ENCODE assay signal across 1 cellular context in the genomic region with DNA sequence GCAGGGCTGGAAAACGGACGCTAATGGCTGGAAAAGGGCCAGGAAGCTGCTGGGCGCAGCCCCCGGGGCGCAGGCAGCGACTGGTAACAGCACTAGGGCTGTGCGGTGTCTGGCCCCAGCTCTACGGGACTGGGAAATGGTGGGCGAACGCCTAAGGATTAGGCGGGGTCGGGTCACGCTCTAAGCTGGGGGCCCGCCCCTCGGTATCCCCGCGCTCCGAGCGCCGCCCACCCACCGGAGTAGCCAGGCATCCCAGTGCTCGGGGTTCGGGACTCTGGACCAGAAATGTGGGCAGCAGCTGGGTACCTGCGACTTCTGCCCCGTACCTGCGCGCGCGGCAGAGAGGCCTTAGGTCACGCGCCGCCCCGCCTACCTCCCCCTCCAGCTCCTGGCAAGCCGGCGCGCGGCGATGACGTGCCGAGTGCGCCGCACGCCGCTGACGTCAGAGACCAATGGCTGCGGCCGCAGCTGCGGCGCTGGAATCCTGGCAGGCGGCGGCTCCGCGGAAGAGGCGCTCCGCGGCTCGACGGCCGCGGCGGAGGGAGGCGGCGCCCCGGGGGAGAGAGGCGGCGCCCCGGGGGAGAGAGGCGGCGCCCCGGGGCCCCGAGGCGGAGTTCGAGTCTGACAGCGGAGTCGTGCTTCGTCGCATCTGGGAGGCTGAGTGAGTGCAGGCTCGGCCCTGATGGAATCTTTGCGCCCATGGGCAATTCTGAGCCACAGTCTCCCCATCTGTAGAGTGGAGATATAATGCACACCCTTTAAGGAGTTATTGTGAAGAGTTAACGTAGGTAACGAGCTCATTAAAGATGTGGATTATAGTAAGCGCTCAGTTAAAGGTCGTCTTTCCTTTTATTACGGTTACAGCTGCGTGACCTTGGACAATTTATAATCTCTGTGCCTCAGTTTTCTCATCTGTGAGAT.
A peak's percentile ranks its signal among the peaks of the same experiment; 100 is the strongest.
TF ChIP-seq lines count a peak whose summit lies in the region.

A gene (minus strand): TSS at position 345 of the 921 bp plus-strand sequence. CDS start 2,021 bp downstream, outside the sequence.
A gene with protein sequence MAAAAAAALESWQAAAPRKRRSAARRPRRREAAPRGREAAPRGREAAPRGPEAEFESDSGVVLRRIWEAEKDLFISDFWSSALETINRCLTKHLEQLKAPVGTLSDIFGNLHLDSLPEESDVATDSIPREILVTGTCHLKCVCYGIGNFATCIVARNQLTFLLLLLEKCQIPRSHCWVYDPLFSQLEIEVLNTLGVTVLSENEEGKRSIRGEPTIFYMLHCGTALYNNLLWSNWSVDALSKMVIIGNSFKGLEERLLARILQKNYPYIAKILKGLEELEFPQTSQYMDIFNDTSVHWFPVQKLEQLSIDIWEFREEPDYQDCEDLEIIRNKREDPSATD (plus strand): TSS at position 439 of the 921 bp plus-strand sequence. CDS start 14 bp downstream, at position 453.

TF ChIP-seq in PFSK-1, 5 proteins besides CTCF, POLR2A, EP300 and RAD21 (continued from another document):
- TF ChIP-seq TAF1 (IDR thresholded peaks at IDR 0.05; ENCODE audit: borderline replicate concordance, insufficient read depth, low read length) (peak; percentile 59; the same call in 1 of the 2 replicates), FOXP2 (optimal IDR thresholded peaks at IDR 0.05; ENCODE audit: borderline replicate concordance, extremely low read depth, extremely low read length, insufficient read depth) (peak; percentile 94)
